18 cellular contexts compared by ENCODE assay signal in the genomic region with DNA sequence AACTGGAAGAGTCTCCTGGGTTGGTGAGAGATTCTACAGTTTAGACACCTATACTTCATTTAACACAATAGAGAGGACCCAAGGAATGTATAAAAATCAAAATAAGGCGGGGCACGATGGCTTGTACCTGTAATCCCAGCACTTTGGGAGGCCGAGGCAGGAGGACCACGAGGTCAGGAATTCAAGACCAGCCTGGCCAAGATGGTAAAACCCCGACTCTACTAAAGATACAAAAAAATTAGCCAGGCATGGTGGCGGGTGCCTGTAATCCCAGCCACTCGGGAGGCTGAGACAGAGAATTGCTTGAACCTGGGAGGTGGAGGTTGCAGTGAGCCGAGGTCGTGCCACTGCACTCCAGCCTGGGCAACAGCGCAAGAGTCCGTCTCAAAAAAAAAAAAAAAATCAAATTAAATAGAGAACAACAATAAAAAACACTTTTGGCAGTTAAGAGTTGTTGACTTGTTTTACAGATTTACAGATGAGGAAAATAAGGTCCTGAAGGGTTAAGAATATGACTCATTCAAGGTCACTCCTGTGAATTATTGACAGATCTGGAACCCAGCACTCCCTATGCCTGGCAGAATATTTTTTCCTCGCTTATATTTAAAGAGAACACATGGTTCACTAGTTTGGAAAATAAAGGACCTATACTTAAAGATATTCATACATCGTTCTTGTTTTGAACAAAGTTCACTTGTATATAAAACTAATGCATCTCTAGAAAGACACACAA. TPM values are rescaled to one million over a fixed set of nuclear protein-coding genes. Genes with fewer than 3 reads are reported as not detected.
DNase-seq lines count a peak whose midpoint lies in the region; ATAC-seq and TF ChIP-seq lines count a peak whose summit lies in the region.
"Had no signal": no experiment of that assay in that cellular context is flagged by ENCODE, and none has a peak within 500 bp of the region (broad histone marks: within the 10 kb centered on the region; RNA-seq: fewer than 3 reads in every experiment).

No MANE protein-coding gene starts in this region.

- in situ Hi-C loops in GM23248 (cut with MboI) (no loop called here), gastrocnemius medialis (cut with MboI; ENCODE audit: low sequenced_read_pairs in 4 of 4) (no loop called here)

- TSS peak; percentile 75 for BruUV-seq in MCF 10A (replicated peaks; lab: Mats Ljungman, UMichigan)

- H3K36me3 ChIP-seq in GM23248 (ENCODE audit: low read depth) (no peaks in the 10 kb centered on the region), gastrocnemius medialis (no peaks in the 10 kb centered on the region)
- H3K36me3 ChIP-seq: adrenal gland had no signal

- peak overlapping the region; percentile 85 for H3K4me2 ChIP-seq in GM23248 (ENCODE audit: unreplicated experiment)
- H3K4me2 ChIP-seq: SK-N-SH had no signal

- peak overlapping the region; percentile 98 for H3K27ac ChIP-seq in GM23248
- peak overlapping the region in 1 of 4 donors; percentile 70 for H3K27ac ChIP-seq in gastrocnemius medialis

- H3K4me1 Mint-ChIP-seq in MCF 10A (ENCODE audit: insufficient read depth, unreplicated experiment) (peaks cover 49% of the 10 kb centered on the region), progenitor cell of endocrine pancreas (ENCODE audit: low read depth) (peaks cover 66% of the 10 kb centered on the region)
- peaks cover 8% of the 10 kb centered on the region for H3K4me1 Mint-ChIP-seq in activated CD4-positive, alpha-beta memory T cell treated with anti-CD3 and anti-CD28 coated beads for 36 hours (ENCODE audit: low read depth)

- H3K27me3 ChIP-seq in GM23248 (replicated peaks; ENCODE audit: insufficient read depth) (no peaks in the 10 kb centered on the region), gastrocnemius medialis (no peaks in the 10 kb centered on the region)
- H3K27me3 ChIP-seq: adrenal gland had no signal

- no peaks in the 10 kb centered on the region for H3K27me3 Mint-ChIP-seq in MCF 10A (ENCODE audit: insufficient read depth, unreplicated experiment)
- H3K27me3 Mint-ChIP-seq in progenitor cell of endocrine pancreas, result no peaks in the 10 kb centered on the region
- H3K27me3 Mint-ChIP-seq in activated CD4-positive, alpha-beta memory T cell treated with anti-CD3 and anti-CD28 coated beads for 36 hours, result peaks cover 25% of the 10 kb centered on the region

- H3K4me1 ChIP-seq in GM23248 (ENCODE audit: insufficient read depth) (peaks cover 58% of the 10 kb centered on the region), gastrocnemius medialis (peaks cover 36 to 51% of the 10 kb centered on the region in 2 donors)

- peaks cover 49% of the 10 kb centered on the region for H3F3A ChIP-seq in GM23248 (ENCODE audit: insufficient read depth)

- no peak for TF ChIP-seq POLR2A in gastrocnemius medialis (IDR thresholded peaks at IDR 0.05)

- DNase-seq in GM23248 (no peak), MCF 10A (ENCODE audit: unreplicated experiment) (no peak), kidney glomerular epithelial cell (lab: John Stamatoyannopoulos, UW) (peak; percentile 32), progenitor cell of endocrine pancreas (ENCODE audit: low spot score, unreplicated experiment) (no peak), gastrocnemius medialis (no peak), HuH-7.5 (ENCODE audit: low spot score) (no peak)
- DNase-seq in activated CD4-positive, alpha-beta memory T cell treated with anti-CD3 and anti-CD28 coated beads for 36 hours, result no peak
- no peak for DNase-seq in activated CD8-positive, alpha-beta memory T cell treated with anti-CD3 and anti-CD28 coated beads, Interleukin-2, amount 50 U/mL, for 4 hours
- DNase-seq: activated CD4-positive, alpha-beta T cell treated with anti-CD3 and anti-CD28 coated beads, Interleukin-2, amount 50 U/mL, for 48 hours; adrenal gland; CD4-positive, alpha-beta memory T cell; DND-41; islet precursor cell; NCI-H2029; NCI-H510A; SK-N-SH; stimulated activated naive CD4-positive, alpha-beta T cell treated with Interleukin-2 at 50 U/mL for 16 hours had no signal

- H3K9me2 ChIP-seq in GM23248 (ENCODE audit: insufficient read depth), result no peaks in the 10 kb centered on the region
- H3K9me2 ChIP-seq: SK-N-SH had no signal

- CTCF ChIA-PET in MCF 10A (lab: Yijun Ruan, JAX), result interaction anchor here (1.3 kb wide), 1 partner anchor 24 kb away, joined by 3 read pairs; no protein-coding TSS in a partner anchor
- CTCF ChIA-PET in activated CD4-positive, alpha-beta memory T cell treated with anti-CD3 and anti-CD28 coated beads for 36 hours (lab: Charles Lee), result no interaction called here

- peak overlapping the region; percentile 74 for H3K4me3 Mint-ChIP-seq in MCF 10A (ENCODE audit: unreplicated experiment)
- H3K4me3 Mint-ChIP-seq in progenitor cell of endocrine pancreas (ENCODE audit: low read depth), result peak overlapping the region; percentile 84
- H3K4me3 Mint-ChIP-seq in activated CD4-positive, alpha-beta memory T cell treated with anti-CD3 and anti-CD28 coated beads for 36 hours, result no peak overlapping the region
- H3K4me3 Mint-ChIP-seq: activated T-helper 1 cell treated with anti-CD3 and anti-CD28 coated beads, Interleukin-12 subunit alpha, Interleukin-12 subunit beta, Interleukin-2, Interleukin-4 antibody, amounts not matched to agents 30 ng/mL and 10 ng/mL and 1 ng/mL, durations not matched to agents 14 hours and 24 hours and 36 hours; CD4-positive, alpha-beta memory T cell had no signal

- H3K79me2 ChIP-seq in GM23248 (ENCODE audit: insufficient read depth), result peaks cover 88% of the 10 kb centered on the region

- no peak overlapping the region for H2AFZ ChIP-seq in GM23248

- H4K20me1 ChIP-seq in GM23248 (ENCODE audit: insufficient read depth), result no peaks in the 10 kb centered on the region

- H3K36me3 Mint-ChIP-seq in MCF 10A (ENCODE audit: insufficient read depth, unreplicated experiment) (peaks cover 10% of the 10 kb centered on the region), progenitor cell of endocrine pancreas (ENCODE audit: insufficient read depth) (peaks cover 8% of the 10 kb centered on the region)
- no peaks in the 10 kb centered on the region for H3K36me3 Mint-ChIP-seq in activated CD4-positive, alpha-beta memory T cell treated with anti-CD3 and anti-CD28 coated beads for 36 hours
- H3K36me3 Mint-ChIP-seq: CD4-positive, alpha-beta memory T cell had no signal

- H3K9me3 Mint-ChIP-seq in MCF 10A (ENCODE audit: unreplicated experiment) (no peaks in the 10 kb centered on the region), progenitor cell of endocrine pancreas (ENCODE audit: low read depth) (no peaks in the 10 kb centered on the region)
- H3K9me3 Mint-ChIP-seq in activated CD4-positive, alpha-beta memory T cell treated with anti-CD3 and anti-CD28 coated beads for 36 hours, result no peaks in the 10 kb centered on the region
- H3K9me3 Mint-ChIP-seq: activated T-helper 1 cell treated with anti-CD3 and anti-CD28 coated beads, Interleukin-12 subunit alpha, Interleukin-12 subunit beta, Interleukin-2, Interleukin-4 antibody, amounts not matched to agents 30 ng/mL and 10 ng/mL and 1 ng/mL, durations not matched to agents 14 hours and 24 hours and 36 hours; CD4-positive, alpha-beta memory T cell had no signal

- no peaks in the 10 kb centered on the region for H3K9me3 ChIP-seq in GM23248 (ENCODE audit: low read depth)
- no peaks in the 10 kb centered on the region for H3K9me3 ChIP-seq in gastrocnemius medialis
- H3K9me3 ChIP-seq: adrenal gland, SK-N-SH had no signal

- TF ChIP-seq CTCF in MCF 10A (IDR thresholded peaks at IDR 0.05; ENCODE audit: unreplicated experiment) (no peak), progenitor cell of endocrine pancreas (IDR thresholded peaks at IDR 0.05; ENCODE audit: unreplicated experiment) (no peak), gastrocnemius medialis (IDR thresholded peaks at IDR 0.05 in 4 of 5, conservative IDR thresholded peaks at IDR 0.05 in 1 of 5) (no peak)

- ATAC-seq in gastrocnemius medialis, result no peak

- 0 out of 2 replicates have a peak overlapping the region, but pooled peaks have one; percentile 25 for H3K9ac ChIP-seq in GM23248
- H3K9ac ChIP-seq: SK-N-SH had no signal

- H3K4me3 ChIP-seq in GM23248, result peak overlapping the region; percentile 28; the same call in 1 of the 2 replicates
- no peak overlapping the region for H3K4me3 ChIP-seq in gastrocnemius medialis

- intact Hi-C loops in MCF 10A (cut with micrococcal nuclease) (loop anchor here (5.0 kb wide), 1 partner anchor 65 kb away; no protein-coding TSS in a partner anchor), gastrocnemius medialis (cut with DNase I; ENCODE audit: low total_unique reads) (no loop called here)
- intact Hi-C loops in activated CD4-positive, alpha-beta memory T cell treated with anti-CD3 and anti-CD28 coated beads for 36 hours (cut with micrococcal nuclease), result no loop called here

- WGBS in GM23248 (ENCODE audit: low coverage in 1 of 2, low lambda C conversion rate in 2 of 2, missing lambda C conversion rate in 2 of 2), 2 experiments, result 86 to 88% methylated on average over 13 of the region's 13 CpGs

- peak overlapping the region; percentile 79 for H3K27ac Mint-ChIP-seq in MCF 10A (ENCODE audit: low read depth, unreplicated experiment)
- peak overlapping the region; percentile 94 for H3K27ac Mint-ChIP-seq in progenitor cell of endocrine pancreas
- H3K27ac Mint-ChIP-seq in activated CD4-positive, alpha-beta memory T cell treated with anti-CD3 and anti-CD28 coated beads for 36 hours, result no peak overlapping the region
- H3K27ac Mint-ChIP-seq: activated T-helper 1 cell treated with anti-CD3 and anti-CD28 coated beads, Interleukin-12 subunit alpha, Interleukin-12 subunit beta, Interleukin-2, Interleukin-4 antibody, amounts not matched to agents 30 ng/mL and 10 ng/mL and 1 ng/mL, durations not matched to agents 14 hours and 24 hours and 36 hours; CD4-positive, alpha-beta memory T cell had no signal

- POLR2A ChIA-PET in MCF 10A (lab: Yijun Ruan, JAX), result interaction anchor here (0.9 to 5.3 kb wide), 17 partner anchors 11 to 283 kb away, joined by 3 to 92 read pairs (median 10); partner anchors contain the start of gene CCDC34
- POLR2A ChIA-PET in activated CD4-positive, alpha-beta memory T cell treated with anti-CD3 and anti-CD28 coated beads for 36 hours (lab: Charles Lee), result no interaction called here

RNA-seq across cellular contexts. Expression of gene LGR4, which starts 5.2 kb away (rescaled TPM):
- total RNA-seq in GM23248 (2014; rRNA removed; shearing (Covaris generic)), result 58.6 and 59.2 TPM in 2 replicates
- polyA plus RNA-seq in GM23248 (2016; fragmentation: Nextera tagmentation; extraction: Ambion mirVana), result 14.4 and 14.9 TPM in 2 replicates
- total RNA-seq in MCF 10A (2022), result 14.2 and 14.8 TPM in 2 replicates
- 138 and 154 TPM in 2 replicates for total RNA-seq in progenitor cell of endocrine pancreas
- 10 to 100 TPM in 3 of 4 donors, 1 to 10 TPM in 1; 5.5 to 37.6 (median 11.8) TPM for total RNA-seq in gastrocnemius medialis
- under 1 TPM; 0.22 to 0.67 TPM for total RNA-seq in activated CD4-positive, alpha-beta memory T cell treated with anti-CD3 and anti-CD28 coated beads for 36 hours
- total RNA-seq: activated T-helper 1 cell treated with anti-CD3 and anti-CD28 coated beads, Interleukin-12 subunit alpha, Interleukin-12 subunit beta, Interleukin-2, Interleukin-4 antibody, amounts not matched to agents 30 ng/mL and 10 ng/mL and 1 ng/mL, durations not matched to agents 14 hours and 24 hours and 36 hours had no signal

RNA-seq across cellular contexts. Expression of gene LIN7C, which starts 39.2 kb away (rescaled TPM):
- 47.0 and 51.1 TPM in 2 replicates for total RNA-seq in GM23248 (2014; rRNA removed; shearing (Covaris generic))
- 43.0 and 45.1 TPM in 2 replicates for polyA plus RNA-seq in GM23248 (2016; fragmentation: Nextera tagmentation; extraction: Ambion mirVana)
- total RNA-seq in MCF 10A (2022), result 47.7 and 50.3 TPM in 2 replicates
- total RNA-seq in progenitor cell of endocrine pancreas, result 36.5 and 38.2 TPM in 2 replicates
- 10 to 100 TPM; 10.6 to 22.8 (median 13.8) TPM for total RNA-seq in gastrocnemius medialis
- total RNA-seq in activated CD4-positive, alpha-beta memory T cell treated with anti-CD3 and anti-CD28 coated beads for 36 hours, result 10 to 100 TPM; 27.6 to 28.7 TPM
